In the genomic region with DNA sequence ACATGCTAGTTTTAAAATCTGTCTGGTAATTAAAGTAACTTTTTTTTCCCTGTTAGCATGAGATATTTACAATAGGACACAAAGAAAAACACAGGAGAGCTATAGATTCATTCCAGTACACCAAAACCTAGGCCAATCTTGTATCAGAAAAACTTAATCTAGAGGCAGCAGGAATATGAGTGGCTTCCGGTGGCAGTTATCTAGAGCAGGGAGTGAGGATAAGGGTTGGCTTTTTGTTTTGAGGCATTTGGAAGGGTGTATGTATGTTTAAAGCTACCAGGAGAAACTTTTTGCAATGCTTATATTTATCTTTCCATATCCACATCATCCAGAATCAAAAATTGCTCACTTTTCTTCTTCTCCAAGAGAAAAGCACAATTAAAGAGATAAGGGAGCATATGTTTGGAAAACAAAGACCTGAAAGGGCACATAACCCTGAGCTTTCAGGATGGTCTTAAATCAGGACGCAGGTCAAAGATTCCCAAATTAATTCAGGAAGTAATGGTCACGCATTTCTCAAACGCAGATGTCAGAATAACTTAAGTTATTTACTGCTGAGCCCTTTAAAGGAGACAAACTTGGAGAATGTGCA, we compare ENCODE assay signal across 1 cellular context.
TF ChIP-seq lines count a peak whose summit lies in the region.

No MANE protein-coding gene starts in this region.

TF ChIP-seq in K562, 482 proteins besides CTCF, POLR2A, EP300 and RAD21 (continued from another document and continues in another):
- TF ChIP-seq, protein P1, sequence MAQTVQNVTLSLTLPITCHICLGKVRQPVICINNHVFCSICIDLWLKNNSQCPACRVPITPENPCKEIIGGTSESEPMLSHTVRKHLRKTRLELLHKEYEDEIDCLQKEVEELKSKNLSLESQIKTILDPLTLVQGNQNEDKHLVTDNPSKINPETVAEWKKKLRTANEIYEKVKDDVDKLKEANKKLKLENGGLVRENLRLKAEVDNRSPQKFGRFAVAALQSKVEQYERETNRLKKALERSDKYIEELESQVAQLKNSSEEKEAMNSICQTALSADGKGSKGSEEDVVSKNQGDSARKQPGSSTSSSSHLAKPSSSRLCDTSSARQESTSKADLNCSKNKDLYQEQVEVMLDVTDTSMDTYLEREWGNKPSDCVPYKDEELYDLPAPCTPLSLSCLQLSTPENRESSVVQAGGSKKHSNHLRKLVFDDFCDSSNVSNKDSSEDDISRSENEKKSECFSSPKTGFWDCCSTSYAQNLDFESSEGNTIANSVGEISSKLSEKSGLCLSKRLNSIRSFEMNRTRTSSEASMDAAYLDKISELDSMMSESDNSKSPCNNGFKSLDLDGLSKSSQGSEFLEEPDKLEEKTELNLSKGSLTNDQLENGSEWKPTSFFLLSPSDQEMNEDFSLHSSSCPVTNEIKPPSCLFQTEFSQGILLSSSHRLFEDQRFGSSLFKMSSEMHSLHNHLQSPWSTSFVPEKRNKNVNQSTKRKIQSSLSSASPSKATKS (CRISPR knock-in tag; IDR thresholded peaks at IDR 0.05) = no peak
- TF ChIP-seq ZBTB33 (CRISPR knock-in tag; IDR thresholded peaks at IDR 0.05) (no peak), TEAD2 (tag; IDR thresholded peaks at IDR 0.05) (no peak), CBX2 (IDR thresholded peaks at IDR 0.05; ENCODE audit: insufficient read depth, low read length, poor library complexity, severe bottlenecking) (no peak), NRF1 (conservative IDR thresholded peaks at IDR 0.05 in 1 of 2, IDR thresholded peaks at IDR 0.05 in 1 of 2) (no peak), ERF (CRISPR knock-in tag; IDR thresholded peaks at IDR 0.05) (no peak), HNRNPH1 (optimal IDR thresholded peaks at IDR 0.05; ENCODE audit: low read depth, low read length) (no peak), POLR2AphosphoS2 (IDR thresholded peaks at IDR 0.05; ENCODE audit: low read length) (no peak), SAFB2 (IDR thresholded peaks at IDR 0.05; ENCODE audit: borderline replicate concordance, low read depth, low read length, severe bottlenecking) (no peak), GTF2F1 (IDR thresholded peaks at IDR 0.05; ENCODE audit: low read depth, low read length) (no peak), SMAD2 (IDR thresholded peaks at IDR 0.05; ENCODE audit: low read depth, low read length) (no peak), ZBTB5 (IDR thresholded peaks at IDR 0.05) (no peak), NFYB (IDR thresholded peaks at IDR 0.05; ENCODE audit: extremely low read depth, insufficient read length) (no peak), ETV1 (tag; conservative IDR thresholded peaks at IDR 0.05; ENCODE audit: low read depth) (peak; percentile 95), PHF20 (IDR thresholded peaks at IDR 0.05; ENCODE audit: partially characterized antibody) (no peak), DPF2 (IDR thresholded peaks at IDR 0.05) (peak; percentile 94), ZNF239 (CRISPR knock-in tag; IDR thresholded peaks at IDR 0.05) (no peak), KAT7 (CRISPR knock-in tag; IDR thresholded peaks at IDR 0.05; ENCODE audit: borderline replicate concordance) (no peak), ZNF165 (CRISPR knock-in tag; IDR thresholded peaks at IDR 0.05; ENCODE audit: borderline replicate concordance) (no peak), ZHX1 (conservative IDR thresholded peaks at IDR 0.05; ENCODE audit: low read length) (no peak), CC2D1A (IDR thresholded peaks at IDR 0.05) (peak; percentile 61; the same call in 1 of the 2 replicates), SMARCC2 (IDR thresholded peaks at IDR 0.05; ENCODE audit: low read depth) (no peak), PCBP2 (IDR thresholded peaks at IDR 0.05; ENCODE audit: low read depth, low read length, poor library complexity, severe bottlenecking) (no peak), HCFC1 (IDR thresholded peaks at IDR 0.05; ENCODE audit: low read depth, low read length) (no peak), ZZZ3 (IDR thresholded peaks at IDR 0.05) (no peak), CREM (IDR thresholded peaks at IDR 0.05; ENCODE audit: low read depth) (0 out of 2 replicates have a peak, but pooled peaks have one; percentile 18), ZKSCAN8 (CRISPR knock-in tag; IDR thresholded peaks at IDR 0.05) (no peak), TAF9B (IDR thresholded peaks at IDR 0.05; ENCODE audit: partially characterized antibody) (no peak), BHLHE40 (IDR thresholded peaks at IDR 0.05; ENCODE audit: low read length) (no peak), NR4A1 (CRISPR knock-in tag; IDR thresholded peaks at IDR 0.05) (no peak), NR4A1 (tag; IDR thresholded peaks at IDR 0.05) (no peak)
- TF ChIP-seq, protein P2, sequence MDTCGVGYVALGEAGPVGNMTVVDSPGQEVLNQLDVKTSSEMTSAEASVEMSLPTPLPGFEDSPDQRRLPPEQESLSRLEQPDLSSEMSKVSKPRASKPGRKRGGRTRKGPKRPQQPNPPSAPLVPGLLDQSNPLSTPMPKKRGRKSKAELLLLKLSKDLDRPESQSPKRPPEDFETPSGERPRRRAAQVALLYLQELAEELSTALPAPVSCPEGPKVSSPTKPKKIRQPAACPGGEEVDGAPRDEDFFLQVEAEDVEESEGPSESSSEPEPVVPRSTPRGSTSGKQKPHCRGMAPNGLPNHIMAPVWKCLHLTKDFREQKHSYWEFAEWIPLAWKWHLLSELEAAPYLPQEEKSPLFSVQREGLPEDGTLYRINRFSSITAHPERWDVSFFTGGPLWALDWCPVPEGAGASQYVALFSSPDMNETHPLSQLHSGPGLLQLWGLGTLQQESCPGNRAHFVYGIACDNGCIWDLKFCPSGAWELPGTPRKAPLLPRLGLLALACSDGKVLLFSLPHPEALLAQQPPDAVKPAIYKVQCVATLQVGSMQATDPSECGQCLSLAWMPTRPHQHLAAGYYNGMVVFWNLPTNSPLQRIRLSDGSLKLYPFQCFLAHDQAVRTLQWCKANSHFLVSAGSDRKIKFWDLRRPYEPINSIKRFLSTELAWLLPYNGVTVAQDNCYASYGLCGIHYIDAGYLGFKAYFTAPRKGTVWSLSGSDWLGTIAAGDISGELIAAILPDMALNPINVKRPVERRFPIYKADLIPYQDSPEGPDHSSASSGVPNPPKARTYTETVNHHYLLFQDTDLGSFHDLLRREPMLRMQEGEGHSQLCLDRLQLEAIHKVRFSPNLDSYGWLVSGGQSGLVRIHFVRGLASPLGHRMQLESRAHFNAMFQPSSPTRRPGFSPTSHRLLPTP (IDR thresholded peaks at IDR 0.05; ENCODE audit: borderline replicate concordance, extremely low read depth, insufficient read length) = no peak
- TF ChIP-seq, protein P3, sequence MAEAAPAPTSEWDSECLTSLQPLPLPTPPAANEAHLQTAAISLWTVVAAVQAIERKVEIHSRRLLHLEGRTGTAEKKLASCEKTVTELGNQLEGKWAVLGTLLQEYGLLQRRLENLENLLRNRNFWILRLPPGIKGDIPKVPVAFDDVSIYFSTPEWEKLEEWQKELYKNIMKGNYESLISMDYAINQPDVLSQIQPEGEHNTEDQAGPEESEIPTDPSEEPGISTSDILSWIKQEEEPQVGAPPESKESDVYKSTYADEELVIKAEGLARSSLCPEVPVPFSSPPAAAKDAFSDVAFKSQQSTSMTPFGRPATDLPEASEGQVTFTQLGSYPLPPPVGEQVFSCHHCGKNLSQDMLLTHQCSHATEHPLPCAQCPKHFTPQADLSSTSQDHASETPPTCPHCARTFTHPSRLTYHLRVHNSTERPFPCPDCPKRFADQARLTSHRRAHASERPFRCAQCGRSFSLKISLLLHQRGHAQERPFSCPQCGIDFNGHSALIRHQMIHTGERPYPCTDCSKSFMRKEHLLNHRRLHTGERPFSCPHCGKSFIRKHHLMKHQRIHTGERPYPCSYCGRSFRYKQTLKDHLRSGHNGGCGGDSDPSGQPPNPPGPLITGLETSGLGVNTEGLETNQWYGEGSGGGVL (CRISPR knock-in tag; IDR thresholded peaks at IDR 0.05) = no peak
- TF ChIP-seq, protein P4, sequence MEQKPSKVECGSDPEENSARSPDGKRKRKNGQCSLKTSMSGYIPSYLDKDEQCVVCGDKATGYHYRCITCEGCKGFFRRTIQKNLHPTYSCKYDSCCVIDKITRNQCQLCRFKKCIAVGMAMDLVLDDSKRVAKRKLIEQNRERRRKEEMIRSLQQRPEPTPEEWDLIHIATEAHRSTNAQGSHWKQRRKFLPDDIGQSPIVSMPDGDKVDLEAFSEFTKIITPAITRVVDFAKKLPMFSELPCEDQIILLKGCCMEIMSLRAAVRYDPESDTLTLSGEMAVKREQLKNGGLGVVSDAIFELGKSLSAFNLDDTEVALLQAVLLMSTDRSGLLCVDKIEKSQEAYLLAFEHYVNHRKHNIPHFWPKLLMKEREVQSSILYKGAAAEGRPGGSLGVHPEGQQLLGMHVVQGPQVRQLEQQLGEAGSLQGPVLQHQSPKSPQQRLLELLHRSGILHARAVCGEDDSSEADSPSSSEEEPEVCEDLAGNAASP (IDR thresholded peaks at IDR 0.05) = no peak
- TF ChIP-seq, protein P5, sequence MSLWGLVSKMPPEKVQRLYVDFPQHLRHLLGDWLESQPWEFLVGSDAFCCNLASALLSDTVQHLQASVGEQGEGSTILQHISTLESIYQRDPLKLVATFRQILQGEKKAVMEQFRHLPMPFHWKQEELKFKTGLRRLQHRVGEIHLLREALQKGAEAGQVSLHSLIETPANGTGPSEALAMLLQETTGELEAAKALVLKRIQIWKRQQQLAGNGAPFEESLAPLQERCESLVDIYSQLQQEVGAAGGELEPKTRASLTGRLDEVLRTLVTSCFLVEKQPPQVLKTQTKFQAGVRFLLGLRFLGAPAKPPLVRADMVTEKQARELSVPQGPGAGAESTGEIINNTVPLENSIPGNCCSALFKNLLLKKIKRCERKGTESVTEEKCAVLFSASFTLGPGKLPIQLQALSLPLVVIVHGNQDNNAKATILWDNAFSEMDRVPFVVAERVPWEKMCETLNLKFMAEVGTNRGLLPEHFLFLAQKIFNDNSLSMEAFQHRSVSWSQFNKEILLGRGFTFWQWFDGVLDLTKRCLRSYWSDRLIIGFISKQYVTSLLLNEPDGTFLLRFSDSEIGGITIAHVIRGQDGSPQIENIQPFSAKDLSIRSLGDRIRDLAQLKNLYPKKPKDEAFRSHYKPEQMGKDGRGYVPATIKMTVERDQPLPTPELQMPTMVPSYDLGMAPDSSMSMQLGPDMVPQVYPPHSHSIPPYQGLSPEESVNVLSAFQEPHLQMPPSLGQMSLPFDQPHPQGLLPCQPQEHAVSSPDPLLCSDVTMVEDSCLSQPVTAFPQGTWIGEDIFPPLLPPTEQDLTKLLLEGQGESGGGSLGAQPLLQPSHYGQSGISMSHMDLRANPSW (CRISPR knock-in tag; IDR thresholded peaks at IDR 0.05) = no peak
- TF ChIP-seq, protein P6, sequence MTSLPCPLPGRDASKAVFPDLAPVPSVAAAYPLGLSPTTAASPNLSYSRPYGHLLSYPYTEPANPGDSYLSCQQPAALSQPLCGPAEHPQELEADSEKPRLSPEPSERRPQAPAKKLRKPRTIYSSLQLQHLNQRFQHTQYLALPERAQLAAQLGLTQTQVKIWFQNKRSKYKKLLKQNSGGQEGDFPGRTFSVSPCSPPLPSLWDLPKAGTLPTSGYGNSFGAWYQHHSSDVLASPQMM (CRISPR knock-in tag; IDR thresholded peaks at IDR 0.05) = no peak
- TF ChIP-seq, protein P7, sequence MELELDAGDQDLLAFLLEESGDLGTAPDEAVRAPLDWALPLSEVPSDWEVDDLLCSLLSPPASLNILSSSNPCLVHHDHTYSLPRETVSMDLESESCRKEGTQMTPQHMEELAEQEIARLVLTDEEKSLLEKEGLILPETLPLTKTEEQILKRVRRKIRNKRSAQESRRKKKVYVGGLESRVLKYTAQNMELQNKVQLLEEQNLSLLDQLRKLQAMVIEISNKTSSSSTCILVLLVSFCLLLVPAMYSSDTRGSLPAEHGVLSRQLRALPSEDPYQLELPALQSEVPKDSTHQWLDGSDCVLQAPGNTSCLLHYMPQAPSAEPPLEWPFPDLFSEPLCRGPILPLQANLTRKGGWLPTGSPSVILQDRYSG (tag; conservative IDR thresholded peaks at IDR 0.05; ENCODE audit: low read depth) = no peak
